In genomic region chr20:8562356-8562755, GRCh38 we compare ENCODE assay signal across 16 cellular contexts.
DNase-seq lines count a peak whose midpoint lies in the region; ATAC-seq lines count a peak whose summit lies in the region.
"Had no signal": no experiment of that assay in that cellular context is flagged by ENCODE, and none has a peak within 500 bp of the region (broad histone marks: within the 10 kb centered on the region; RNA-seq: fewer than 3 reads in every experiment).

No MANE protein-coding gene starts in this region.

- DNase-seq in NCI-H82 (lab: John Stamatoyannopoulos, UW) (peak; percentile 58), NCI-H82 treated with DMSO at 0.1 percent for 48 hours (lab: John Stamatoyannopoulos, UW; ENCODE audit: unreplicated experiment) (no peak), midbrain (lab: John Stamatoyannopoulos, UW) (peak; percentile 41), superior temporal gyrus (ENCODE audit: extremely low spot score) (peak; percentile 72), NCI-H128 (lab: John Stamatoyannopoulos, UW; ENCODE audit: unreplicated experiment) (no peak)
- DNase-seq: BE2C; CD4-positive, alpha-beta T cell; CD8-positive, alpha-beta memory T cell; DMS 273 treated with DMSO at 0.1 percent for 48 hours; DMS79; EL; GF-D8; H9 had no signal

- ATAC-seq in HG02981 (IDR thresholded peaks at IDR 0.05; ENCODE audit: unreplicated experiment) = no peak
- ATAC-seq: GM23338, HCT116 had no signal

Comparison
In these comparisons a context has a peak if more than half of its experiments do, and no peak if none do; other contexts are left out.
1. DNase-seq: peak in NCI-H82 (single experiment), midbrain (single experiment) and superior temporal gyrus (single experiment); none in NCI-H82 treated with DMSO at 0.1 percent for 48 hours (single experiment) and NCI-H128 (single experiment).